In the genomic region with DNA sequence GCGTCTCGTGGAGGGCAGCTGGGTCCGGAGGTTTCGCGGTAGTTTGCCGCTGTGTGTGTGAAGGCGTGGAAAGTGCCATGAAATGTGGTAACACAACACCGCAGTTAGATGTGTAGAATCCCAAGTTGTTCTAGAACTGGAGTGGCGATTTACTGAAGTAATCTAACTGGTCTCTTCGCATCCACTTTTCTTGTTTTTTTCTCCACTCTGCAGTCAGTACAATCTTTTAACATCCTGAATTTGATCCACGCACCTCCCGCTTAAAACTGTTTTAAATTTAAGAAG, we compare ENCODE assay signal across 8 cellular contexts. TPM values are rescaled to one million over a fixed set of nuclear protein-coding genes. Genes with fewer than 3 reads are reported as not detected.
DNase-seq lines count a peak whose midpoint lies in the region; ATAC-seq and TF ChIP-seq lines count a peak whose summit lies in the region.

No MANE protein-coding gene starts in this region.

- H3K27me3 Mint-ChIP-seq in HFFc6 (ENCODE audit: insufficient read depth), result no peaks in the 10 kb centered on the region; the same call in 1 of the 2 replicates

- H3K27ac ChIP-seq in lower lobe of right lung (peak overlapping the region; percentile 99), vagina (peak overlapping the region; percentile 94)

- H3K4me1 Mint-ChIP-seq in HFFc6 (ENCODE audit: low read depth), result peaks cover 39% of the 10 kb centered on the region

- TF ChIP-seq POLR2A in vagina (IDR thresholded peaks at IDR 0.05), result no peak

- H3K27ac Mint-ChIP-seq in HFFc6, result peak overlapping the region; percentile 85

- H3K4me1 ChIP-seq in lower lobe of right lung (peaks cover 17% of the 10 kb centered on the region), vagina (peaks cover 12% of the 10 kb centered on the region)

- ATAC-seq in lower lobe of right lung (no peak), HG03280 (IDR thresholded peaks at IDR 0.05; ENCODE audit: unreplicated experiment) (no peak)

- H3K36me3 ChIP-seq in lower lobe of right lung (peaks cover 3% of the 10 kb centered on the region), vagina (no peaks in the 10 kb centered on the region)

- peaks cover 8% of the 10 kb centered on the region for H3K9me3 Mint-ChIP-seq in HFFc6

- DNase-seq in ACHN (peak; percentile 24), HFFc6 (no peak), astrocyte of the cerebellum (ENCODE audit: low read depth) (peak; percentile 1), lower lobe of right lung (no peak), vagina (ENCODE audit: extremely low spot score in 2 of 2) (no peak), superior temporal gyrus (ENCODE audit: extremely low spot score) (no peak), cerebellum (ENCODE audit: low spot score) (no peak)

- in situ Hi-C loops in ACHN (cut with HindIII; ENCODE audit: low pct_ligation_motif_present, low pct_unique_long_range_greater_than_20kb, low sequenced_read_pairs) (no loop called here), astrocyte of the cerebellum (cut with HindIII; ENCODE audit: low sequenced_read_pairs) (no loop called here)

- H3K4me3 Mint-ChIP-seq in HFFc6, result peak overlapping the region; percentile 91

- no peaks in the 10 kb centered on the region for H3K9me3 ChIP-seq in lower lobe of right lung
- no peaks in the 10 kb centered on the region for H3K9me3 ChIP-seq in vagina

- intact Hi-C loops in lower lobe of right lung (cut with DNase I) (no loop called here), vagina (cut with DNase I) (loop anchor here (10.0 kb wide), 2 partner anchors 148 to 648 kb away; partner anchors contain the start of genes GSK3B and NDUFB4)

- H3K36me3 Mint-ChIP-seq in HFFc6 (ENCODE audit: low read depth), result peaks cover 48% of the 10 kb centered on the region

- H3K4me3 ChIP-seq in astrocyte of the cerebellum (ENCODE audit: low read depth, low read length) (peak overlapping the region; percentile 83), lower lobe of right lung (peak overlapping the region; percentile 98), vagina (peak overlapping the region; percentile 72 to 83)

- no peak for TF ChIP-seq CTCF in HFFc6 (IDR thresholded peaks at IDR 0.05)
- TF ChIP-seq CTCF in astrocyte of the cerebellum (IDR thresholded peaks at IDR 0.05; ENCODE audit: low read depth, low read length, missing control alignments), result no peak
- TF ChIP-seq CTCF in lower lobe of right lung (IDR thresholded peaks at IDR 0.05), result no peak
- no peak for TF ChIP-seq CTCF in vagina (IDR thresholded peaks at IDR 0.05)

- H3K27me3 ChIP-seq in lower lobe of right lung (ENCODE audit: low read depth) (no peaks in the 10 kb centered on the region), vagina (no peaks in the 10 kb centered on the region)

RNA-seq across cellular contexts. Expression of gene GTF2E1, which starts 0.5 kb away (rescaled TPM):
- 10 to 100 TPM; 28.6 to 35.7 (median 29.9) TPM for total RNA-seq in HFFc6 (2021; fragmentation: NEBNext Ultra II Directional; extraction: Animal tissue kit (Norgen Biotek cat#: 25700))
- total RNA-seq in lower lobe of right lung (18.5 TPM), vagina (9.1 TPM), cerebellum (14.4 TPM)

RNA-seq across cellular contexts. Expression of gene RABL3, which starts 0.7 kb away (rescaled TPM):
- 10 to 100 TPM; 32.0 to 39.4 (median 36.9) TPM for total RNA-seq in HFFc6 (2021; fragmentation: NEBNext Ultra II Directional; extraction: Animal tissue kit (Norgen Biotek cat#: 25700))
- total RNA-seq in lower lobe of right lung (24.5 TPM), vagina (12.8 TPM), cerebellum (17.7 TPM)

Comparison
In these comparisons a context has a peak if more than half of its experiments do, and no peak if none do; other contexts are left out.
1. DNase-seq: peak in ACHN (single experiment) and astrocyte of the cerebellum (single experiment); none in HFFc6 (single experiment), lower lobe of right lung (single experiment), vagina (0 of 2), superior temporal gyrus (single experiment) and cerebellum (single experiment).
2. Peak in every context shown above with its lines, with median percentiles within 50 percentile points of each other: H3K4me3 ChIP-seq.